ENCODE assay signal across 9 cellular contexts in genomic region chr2:151878655-151879563, GRCh38. TPM values are rescaled to one million over a fixed set of nuclear protein-coding genes. Genes with fewer than 3 reads are reported as not detected.
DNase-seq lines count a peak whose midpoint lies in the region; ATAC-seq and TF ChIP-seq lines count a peak whose summit lies in the region.
"Had no signal": no experiment of that assay in that cellular context is flagged by ENCODE, and none has a peak within 500 bp of the region (broad histone marks: within the 10 kb centered on the region; RNA-seq: fewer than 3 reads in every experiment).

No MANE protein-coding gene starts in this region.

- no peaks in the 10 kb centered on the region for H3K27me3 ChIP-seq in tibial artery
- H3K27me3 ChIP-seq: cardiac muscle cell had no signal

- H3K4me1 Mint-ChIP-seq in activated T-cell treated with anti-CD3 and anti-CD28 coated beads, Interleukin-2, amount 50 U/mL, for 72 hours (ENCODE audit: low read depth) = peaks cover 14% of the 10 kb centered on the region

- peak overlapping the region; percentile 57 to 61 for H3K27ac ChIP-seq in tibial artery
- H3K27ac ChIP-seq: cardiac muscle cell had no signal

- H3K4me3 ChIP-seq in fibroblast of pulmonary artery (replicated peaks; ENCODE audit: low read depth, low read length) (no peak overlapping the region), tibial artery (no peak overlapping the region)
- H3K4me3 ChIP-seq: cardiac muscle cell had no signal

- no peaks in the 10 kb centered on the region for H3K36me3 Mint-ChIP-seq in activated T-cell treated with anti-CD3 and anti-CD28 coated beads, Interleukin-2, amount 50 U/mL, for 72 hours (ENCODE audit: insufficient read depth in 2 of 2)

- ATAC-seq in activated T-cell treated with anti-CD3 and anti-CD28 coated beads, Interleukin-2, amount 50 U/mL, for 72 hours (replicated peaks in 1 of 2) = peak; percentile 67 to 77
- no peak for ATAC-seq in GM19452 (IDR thresholded peaks at IDR 0.05; ENCODE audit: unreplicated experiment)

- TF ChIP-seq CTCF in fibroblast of pulmonary artery (IDR thresholded peaks at IDR 0.05; ENCODE audit: low read length, missing control alignments) (no peak), tibial artery (IDR thresholded peaks at IDR 0.05) (no peak)

- no peaks in the 10 kb centered on the region for H3K36me3 ChIP-seq in tibial artery
- H3K36me3 ChIP-seq: cardiac muscle cell had no signal

- no peaks in the 10 kb centered on the region for H3K9me3 ChIP-seq in tibial artery

- intact Hi-C loops in tibial artery (cut with DNase I; ENCODE audit: low total_unique reads) = no loop called here

- no peak for DNase-seq in activated T-cell treated with anti-CD3 and anti-CD28 coated beads, Interleukin-2, amount 50 U/mL, for 72 hours
- no peak for DNase-seq in activated T-cell treated with anti-CD3 and anti-CD28 coated beads, Interleukin-2, amount 50 U/mL, for 48 hours
- DNase-seq in OCI-M1 (lab: John Stamatoyannopoulos, UW) = peak; percentile 85
- peak; percentile 40 for DNase-seq in fibroblast of pulmonary artery (ENCODE audit: low read depth)
- DNase-seq in tibial artery = no peak
- DNase-seq in ureter (ENCODE audit: low spot score) = no peak
- no peak for DNase-seq in GM19238 (ENCODE audit: insufficient read length, low spot score)

- H3K27ac Mint-ChIP-seq in activated T-cell treated with anti-CD3 and anti-CD28 coated beads, Interleukin-2, amount 50 U/mL, for 72 hours = peak overlapping the region; percentile 52

- peaks cover 4% of the 10 kb centered on the region for H3K27me3 Mint-ChIP-seq in activated T-cell treated with anti-CD3 and anti-CD28 coated beads, Interleukin-2, amount 50 U/mL, for 72 hours (ENCODE audit: low read depth)

- peak overlapping the region in 1 of 2 donors; percentile 7 for H3K4me3 Mint-ChIP-seq in activated T-cell treated with anti-CD3 and anti-CD28 coated beads, Interleukin-2, amount 50 U/mL, for 72 hours

- H3K4me1 ChIP-seq in tibial artery = peaks cover 0 to 39% (median 7%) of the 10 kb centered on the region in 4 donors

- no peaks in the 10 kb centered on the region for H3K9me3 Mint-ChIP-seq in activated T-cell treated with anti-CD3 and anti-CD28 coated beads, Interleukin-2, amount 50 U/mL, for 72 hours

RNA-seq across cellular contexts. Expression of gene ARL5A, which starts 50.7 kb away (rescaled TPM):
- 10 to 100 TPM; 38.4 to 46.3 TPM for total RNA-seq in activated T-cell treated with anti-CD3 and anti-CD28 coated beads, Interleukin-2, amount 50 U/mL, for 72 hours
- total RNA-seq in ureter = 39.8 TPM

Comparison
In these comparisons a context has a peak if more than half of its experiments do, and no peak if none do; other contexts are left out.
1. DNase-seq: peak in OCI-M1 (single experiment) and fibroblast of pulmonary artery (single experiment); none in activated T-cell treated with anti-CD3 and anti-CD28 coated beads, Interleukin-2, amount 50 U/mL, for 72 hours (0 of 2), activated T-cell treated with anti-CD3 and anti-CD28 coated beads, Interleukin-2, amount 50 U/mL, for 48 hours (0 of 2), tibial artery (0 of 2), ureter (single experiment) and GM19238 (single experiment).